8 cellular contexts compared by ENCODE assay signal in the genomic region with DNA sequence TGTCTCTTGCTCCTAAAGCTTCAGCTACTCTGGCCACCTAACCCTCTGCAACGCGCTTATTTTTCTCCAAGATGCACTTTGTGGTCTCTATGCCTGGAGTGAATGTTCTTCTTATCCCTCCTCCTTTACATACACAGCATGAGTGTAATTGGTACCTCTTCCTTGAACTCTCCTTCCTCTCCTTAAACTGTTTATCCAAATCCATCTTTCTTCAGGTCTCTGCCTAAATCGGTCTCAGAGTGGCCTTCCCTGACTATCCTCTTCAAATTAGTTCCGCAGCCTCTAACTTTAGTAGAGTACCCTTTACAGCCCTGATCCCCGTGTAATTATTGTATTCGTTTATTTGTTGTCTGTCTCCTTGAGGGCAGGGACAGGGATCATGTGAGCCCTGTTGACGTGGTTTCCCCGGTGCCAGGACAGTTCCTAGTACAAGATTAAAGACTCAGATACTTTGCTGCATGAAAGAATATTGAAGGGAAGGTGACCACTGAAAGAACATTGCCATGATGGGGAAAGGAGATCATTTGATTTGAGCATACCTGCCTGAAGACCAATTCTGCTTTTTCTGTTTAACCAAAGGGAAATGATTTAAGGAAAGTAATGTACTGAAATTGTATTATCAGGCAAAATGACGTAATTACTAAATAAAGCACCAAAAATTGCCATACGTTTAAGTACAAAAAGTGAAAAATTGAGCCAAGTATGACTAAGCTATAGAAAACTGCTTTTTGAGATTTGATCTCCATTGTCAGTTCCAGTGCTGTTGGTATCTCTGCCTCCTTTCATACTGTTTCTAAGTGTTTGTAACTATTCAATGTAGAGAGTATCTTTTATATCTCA. TPM values are rescaled to one million over a fixed set of nuclear protein-coding genes. Genes with fewer than 3 reads are reported as not detected.
DNase-seq lines count a peak whose midpoint lies in the region; ATAC-seq and TF ChIP-seq lines count a peak whose summit lies in the region.

No MANE protein-coding gene starts in this region.

- H3K4me1 ChIP-seq in OCI-LY1 (ENCODE audit: insufficient read depth, low read length, severe bottlenecking), result peaks cover 36% of the 10 kb centered on the region

- H3K4me3 ChIP-seq in OCI-LY1 (ENCODE audit: low read depth, low read length, poor library complexity, severe bottlenecking), result peak overlapping the region; percentile 90

- peak overlapping the region; percentile 98 for H3K4me3 Mint-ChIP-seq in central memory CD8-positive, alpha-beta T cell
- peak overlapping the region; percentile 91 for H3K4me3 Mint-ChIP-seq in type B pancreatic cell

- H3K27me3 ChIP-seq in OCI-LY1 (ENCODE audit: insufficient read depth, low read length), result no peaks in the 10 kb centered on the region

- H3K36me3 Mint-ChIP-seq in central memory CD8-positive, alpha-beta T cell (ENCODE audit: insufficient read depth), result peaks cover 45% of the 10 kb centered on the region
- H3K36me3 Mint-ChIP-seq in type B pancreatic cell, result peaks cover 8% of the 10 kb centered on the region

- H3K9me2 ChIP-seq in OCI-LY1 (ENCODE audit: low read depth, low read length), result no peaks in the 10 kb centered on the region

- peak; percentile 58 for DNase-seq in NCI-H82 (lab: John Stamatoyannopoulos, UW)
- DNase-seq in NCI-H82 treated with DMSO at 0.1 percent for 48 hours (lab: John Stamatoyannopoulos, UW; ENCODE audit: unreplicated experiment), result no peak
- DNase-seq in central memory CD8-positive, alpha-beta T cell (ENCODE audit: low spot score in 2 of 2), result no peak
- DNase-seq in medulla oblongata (ENCODE audit: extremely low spot score), result peak; percentile 50
- DNase-seq in type B pancreatic cell (ENCODE audit: extremely low spot score, unreplicated experiment), result no peak
- no peak for DNase-seq in effector CD8-positive, alpha-beta T cell (lab: John Stamatoyannopoulos, UW)
- no peak for DNase-seq in nucleus accumbens (lab: John Stamatoyannopoulos, UW)

- peak overlapping the region; percentile 94 for H3K4me2 ChIP-seq in OCI-LY1 (ENCODE audit: low read length)

- no peaks in the 10 kb centered on the region for H3K9me3 ChIP-seq in OCI-LY1 (ENCODE audit: low read length)

- no peak for ATAC-seq in central memory CD8-positive, alpha-beta T cell (replicated peaks; ENCODE audit: extremely low read depth, poor library complexity, severe bottlenecking)

- peaks cover 53% of the 10 kb centered on the region for H3K4me1 Mint-ChIP-seq in central memory CD8-positive, alpha-beta T cell
- peaks cover 34% of the 10 kb centered on the region for H3K4me1 Mint-ChIP-seq in type B pancreatic cell (ENCODE audit: unreplicated experiment)

- H3K27me3 Mint-ChIP-seq in central memory CD8-positive, alpha-beta T cell, result no peaks in the 10 kb centered on the region
- no peaks in the 10 kb centered on the region for H3K27me3 Mint-ChIP-seq in type B pancreatic cell

- peak overlapping the region; percentile 81 for H3K27ac ChIP-seq in OCI-LY1 (ENCODE audit: low read depth, low read length, poor library complexity, severe bottlenecking)

- H4K20me1 ChIP-seq in OCI-LY1 (ENCODE audit: insufficient read depth, low read length), result no peaks in the 10 kb centered on the region

- no peaks in the 10 kb centered on the region for H3F3A ChIP-seq in OCI-LY1 (ENCODE audit: insufficient read depth, low read length)

- peak overlapping the region; percentile 95 for H3K9ac ChIP-seq in OCI-LY1 (ENCODE audit: low read length)

- peaks cover 36% of the 10 kb centered on the region for H3K36me3 ChIP-seq in OCI-LY1 (ENCODE audit: insufficient read depth, low read length)

- H3K79me2 ChIP-seq in OCI-LY1 (ENCODE audit: insufficient read depth, low read length), result peaks cover 91% of the 10 kb centered on the region

- no peak overlapping the region for H2AFZ ChIP-seq in OCI-LY1 (ENCODE audit: low read length)

- H3K27ac Mint-ChIP-seq in central memory CD8-positive, alpha-beta T cell (ENCODE audit: low read depth), result peak overlapping the region; percentile 90
- peak overlapping the region; percentile 94 for H3K27ac Mint-ChIP-seq in type B pancreatic cell

- H3K9me3 Mint-ChIP-seq in central memory CD8-positive, alpha-beta T cell, result no peaks in the 10 kb centered on the region
- H3K9me3 Mint-ChIP-seq in type B pancreatic cell, result no peaks in the 10 kb centered on the region

- no peak for TF ChIP-seq CTCF in OCI-LY1 (IDR thresholded peaks at IDR 0.05; ENCODE audit: low read length)
- no peak for TF ChIP-seq CTCF in type B pancreatic cell (conservative IDR thresholded peaks at IDR 0.05)

RNA-seq across cellular contexts. Expression of a gene that starts 1.2 kb away (rescaled TPM):
- 42.9 and 59.4 TPM in 2 replicates for total RNA-seq in type B pancreatic cell (ENCODE audit: low replicate concordance)

RNA-seq across cellular contexts. Expression of a gene that starts 1.7 kb away (rescaled TPM):
- total RNA-seq in type B pancreatic cell (ENCODE audit: low replicate concordance), result 16.5 and 22.9 TPM in 2 replicates

RNA-seq across cellular contexts. Expression of a gene that starts 37.8 kb away (rescaled TPM):
- 0.40 and 1.4 TPM in 2 replicates for total RNA-seq in type B pancreatic cell (ENCODE audit: low replicate concordance)

Comparison
In these comparisons a context has a peak if more than half of its experiments do, and no peak if none do; other contexts are left out.
1. DNase-seq: peak in NCI-H82 (single experiment) and medulla oblongata (single experiment); none in NCI-H82 treated with DMSO at 0.1 percent for 48 hours (single experiment), central memory CD8-positive, alpha-beta T cell (0 of 2), type B pancreatic cell (single experiment), effector CD8-positive, alpha-beta T cell (single experiment) and nucleus accumbens (0 of 56).